1 cellular context compared by ENCODE assay signal in the genomic region with DNA sequence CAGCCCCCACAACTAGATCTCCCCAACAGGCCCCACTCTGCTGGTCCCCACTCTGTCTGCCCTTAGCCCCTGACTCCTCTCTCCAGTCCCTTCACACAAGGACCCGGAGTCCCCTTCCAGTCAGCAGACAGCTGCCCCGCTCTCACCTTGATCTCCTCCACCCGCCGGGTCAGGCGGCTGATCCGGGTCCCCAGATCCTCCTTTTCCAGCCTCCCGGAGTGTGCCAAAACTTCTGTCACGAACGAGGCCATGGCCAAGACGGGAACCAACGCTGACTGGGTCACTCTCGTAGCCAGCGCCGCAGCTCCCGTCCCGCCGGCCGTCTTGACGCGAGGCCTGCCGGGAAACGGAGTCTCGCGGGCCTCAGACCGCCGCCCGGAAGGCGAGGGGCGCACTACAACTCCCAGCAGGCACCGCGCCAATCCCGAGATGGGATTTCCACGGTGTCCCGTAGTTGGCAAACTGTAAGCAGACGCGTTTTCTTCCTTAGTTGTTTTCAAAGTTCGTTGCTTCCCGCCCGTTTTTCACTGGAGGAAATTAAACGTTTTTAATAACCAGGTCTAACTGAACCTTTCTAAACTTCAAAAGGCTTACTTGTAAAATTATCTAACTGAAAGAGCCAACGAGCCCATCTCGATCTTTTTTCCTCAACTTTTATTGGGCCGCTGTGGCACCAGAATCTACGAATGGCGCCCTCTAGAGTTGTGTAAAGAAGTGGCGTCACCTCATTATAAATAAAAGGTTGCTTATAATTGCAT.
TF ChIP-seq lines count a peak whose summit lies in the region.

A gene with protein sequence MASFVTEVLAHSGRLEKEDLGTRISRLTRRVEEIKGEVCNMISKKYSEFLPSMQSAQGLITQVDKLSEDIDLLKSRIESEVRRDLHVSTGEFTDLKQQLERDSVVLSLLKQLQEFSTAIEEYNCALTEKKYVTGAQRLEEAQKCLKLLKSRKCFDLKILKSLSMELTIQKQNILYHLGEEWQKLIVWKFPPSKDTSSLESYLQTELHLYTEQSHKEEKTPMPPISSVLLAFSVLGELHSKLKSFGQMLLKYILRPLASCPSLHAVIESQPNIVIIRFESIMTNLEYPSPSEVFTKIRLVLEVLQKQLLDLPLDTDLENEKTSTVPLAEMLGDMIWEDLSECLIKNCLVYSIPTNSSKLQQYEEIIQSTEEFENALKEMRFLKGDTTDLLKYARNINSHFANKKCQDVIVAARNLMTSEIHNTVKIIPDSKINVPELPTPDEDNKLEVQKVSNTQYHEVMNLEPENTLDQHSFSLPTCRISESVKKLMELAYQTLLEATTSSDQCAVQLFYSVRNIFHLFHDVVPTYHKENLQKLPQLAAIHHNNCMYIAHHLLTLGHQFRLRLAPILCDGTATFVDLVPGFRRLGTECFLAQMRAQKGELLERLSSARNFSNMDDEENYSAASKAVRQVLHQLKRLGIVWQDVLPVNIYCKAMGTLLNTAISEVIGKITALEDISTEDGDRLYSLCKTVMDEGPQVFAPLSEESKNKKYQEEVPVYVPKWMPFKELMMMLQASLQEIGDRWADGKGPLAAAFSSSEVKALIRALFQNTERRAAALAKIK (minus strand): TSS at position 277 of the 758 bp plus-strand sequence. CDS start 26 bp downstream, at position 251.

TF ChIP-seq in HepG2, 621 proteins besides CTCF, POLR2A, EP300 and RAD21 (continued from another document and continues in another):
- TF ChIP-seq ZUFSP (CRISPR knock-in tag; IDR thresholded peaks at IDR 0.05; ENCODE audit: borderline replicate concordance) (no peak), SRSF1 (optimal IDR thresholded peaks at IDR 0.05; ENCODE audit: low read depth, low read length) (no peak), ZFYVE20 (CRISPR knock-in tag; IDR thresholded peaks at IDR 0.05; ENCODE audit: borderline replicate concordance, low read depth) (no peak), SRY (CRISPR knock-in tag; IDR thresholded peaks at IDR 0.05) (peak; percentile 84), ZSCAN12 (CRISPR knock-in tag; IDR thresholded peaks at IDR 0.05) (no peak), ZFP62 (CRISPR knock-in tag; IDR thresholded peaks at IDR 0.05) (0 out of 2 replicates have a peak, but pooled peaks have one; percentile 78), DMAP1 (CRISPR knock-in tag; IDR thresholded peaks at IDR 0.05) (peak; percentile 44; the same call in 1 of the 2 replicates), HCFC1 (IDR thresholded peaks at IDR 0.05; ENCODE audit: low read depth, low read length) (peak; percentile 96), ZNF720 (CRISPR knock-in tag; IDR thresholded peaks at IDR 0.05) (no peak), TFAP4 (IDR thresholded peaks at IDR 0.05; ENCODE audit: borderline replicate concordance, low read depth) (peak; percentile 52; the same call in 1 of the 2 replicates), SIX4 (CRISPR knock-in tag; IDR thresholded peaks at IDR 0.05) (peak; percentile 46; the same call in 1 of the 2 replicates), SMYD3 (CRISPR knock-in tag; IDR thresholded peaks at IDR 0.05) (peak; percentile 84), USF2 (IDR thresholded peaks at IDR 0.05; ENCODE audit: low read depth, low read length) (no peak), USF2 (CRISPR knock-in tag; IDR thresholded peaks at IDR 0.05; ENCODE audit: borderline replicate concordance) (no peak; the same call in 1 of the 2 replicates), RNF2 (conservative IDR thresholded peaks at IDR 0.05; ENCODE audit: low read depth) (no peak), ZNF484 (CRISPR knock-in tag; IDR thresholded peaks at IDR 0.05; ENCODE audit: borderline replicate concordance, low read depth) (no peak), BATF2 (CRISPR knock-in tag; IDR thresholded peaks at IDR 0.05) (no peak), ZNF749 (CRISPR knock-in tag; IDR thresholded peaks at IDR 0.05; ENCODE audit: borderline replicate concordance) (no peak), ATF1 (CRISPR knock-in tag; IDR thresholded peaks at IDR 0.05) (peak; percentile 64; the same call in 1 of the 2 replicates), HNRNPLL (IDR thresholded peaks at IDR 0.05; ENCODE audit: low read depth, low read length, poor library complexity, severe bottlenecking) (peak; percentile 91), MNT (IDR thresholded peaks at IDR 0.05) (no peak), HMG20A (CRISPR knock-in tag; IDR thresholded peaks at IDR 0.05; ENCODE audit: borderline replicate concordance) (no peak), ZNF335 (CRISPR knock-in tag; IDR thresholded peaks at IDR 0.05) (no peak), ZNF772 (CRISPR knock-in tag; IDR thresholded peaks at IDR 0.05) (peak; percentile 26; the same call in 1 of the 2 replicates), ZNF724P (CRISPR knock-in tag; IDR thresholded peaks at IDR 0.05; ENCODE audit: borderline replicate concordance) (no peak)
- TF ChIP-seq, protein P1, sequence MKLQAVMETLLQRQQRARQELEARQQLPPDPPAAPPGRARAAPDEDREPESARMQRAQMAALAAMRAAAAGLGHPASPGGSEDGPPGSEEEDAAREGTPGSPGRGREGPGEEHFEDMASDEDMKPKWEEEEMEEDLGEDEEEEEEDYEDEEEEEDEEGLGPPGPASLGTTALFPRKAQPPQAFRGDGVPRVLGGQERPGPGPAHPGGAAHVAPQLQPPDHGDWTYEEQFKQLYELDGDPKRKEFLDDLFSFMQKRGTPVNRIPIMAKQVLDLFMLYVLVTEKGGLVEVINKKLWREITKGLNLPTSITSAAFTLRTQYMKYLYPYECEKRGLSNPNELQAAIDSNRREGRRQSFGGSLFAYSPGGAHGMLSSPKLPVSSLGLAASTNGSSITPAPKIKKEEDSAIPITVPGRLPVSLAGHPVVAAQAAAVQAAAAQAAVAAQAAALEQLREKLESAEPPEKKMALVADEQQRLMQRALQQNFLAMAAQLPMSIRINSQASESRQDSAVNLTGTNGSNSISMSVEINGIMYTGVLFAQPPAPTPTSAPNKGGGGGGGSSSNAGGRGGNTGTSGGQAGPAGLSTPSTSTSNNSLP (IDR thresholded peaks at IDR 0.05; ENCODE audit: low read depth, low read length) = peak; percentile 80
- TF ChIP-seq, protein P2, sequence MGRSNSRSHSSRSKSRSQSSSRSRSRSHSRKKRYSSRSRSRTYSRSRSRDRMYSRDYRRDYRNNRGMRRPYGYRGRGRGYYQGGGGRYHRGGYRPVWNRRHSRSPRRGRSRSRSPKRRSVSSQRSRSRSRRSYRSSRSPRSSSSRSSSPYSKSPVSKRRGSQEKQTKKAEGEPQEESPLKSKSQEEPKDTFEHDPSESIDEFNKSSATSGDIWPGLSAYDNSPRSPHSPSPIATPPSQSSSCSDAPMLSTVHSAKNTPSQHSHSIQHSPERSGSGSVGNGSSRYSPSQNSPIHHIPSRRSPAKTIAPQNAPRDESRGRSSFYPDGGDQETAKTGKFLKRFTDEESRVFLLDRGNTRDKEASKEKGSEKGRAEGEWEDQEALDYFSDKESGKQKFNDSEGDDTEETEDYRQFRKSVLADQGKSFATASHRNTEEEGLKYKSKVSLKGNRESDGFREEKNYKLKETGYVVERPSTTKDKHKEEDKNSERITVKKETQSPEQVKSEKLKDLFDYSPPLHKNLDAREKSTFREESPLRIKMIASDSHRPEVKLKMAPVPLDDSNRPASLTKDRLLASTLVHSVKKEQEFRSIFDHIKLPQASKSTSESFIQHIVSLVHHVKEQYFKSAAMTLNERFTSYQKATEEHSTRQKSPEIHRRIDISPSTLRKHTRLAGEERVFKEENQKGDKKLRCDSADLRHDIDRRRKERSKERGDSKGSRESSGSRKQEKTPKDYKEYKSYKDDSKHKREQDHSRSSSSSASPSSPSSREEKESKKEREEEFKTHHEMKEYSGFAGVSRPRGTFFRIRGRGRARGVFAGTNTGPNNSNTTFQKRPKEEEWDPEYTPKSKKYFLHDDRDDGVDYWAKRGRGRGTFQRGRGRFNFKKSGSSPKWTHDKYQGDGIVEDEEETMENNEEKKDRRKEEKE (IDR thresholded peaks at IDR 0.05) = no peak
- TF ChIP-seq, protein P3, sequence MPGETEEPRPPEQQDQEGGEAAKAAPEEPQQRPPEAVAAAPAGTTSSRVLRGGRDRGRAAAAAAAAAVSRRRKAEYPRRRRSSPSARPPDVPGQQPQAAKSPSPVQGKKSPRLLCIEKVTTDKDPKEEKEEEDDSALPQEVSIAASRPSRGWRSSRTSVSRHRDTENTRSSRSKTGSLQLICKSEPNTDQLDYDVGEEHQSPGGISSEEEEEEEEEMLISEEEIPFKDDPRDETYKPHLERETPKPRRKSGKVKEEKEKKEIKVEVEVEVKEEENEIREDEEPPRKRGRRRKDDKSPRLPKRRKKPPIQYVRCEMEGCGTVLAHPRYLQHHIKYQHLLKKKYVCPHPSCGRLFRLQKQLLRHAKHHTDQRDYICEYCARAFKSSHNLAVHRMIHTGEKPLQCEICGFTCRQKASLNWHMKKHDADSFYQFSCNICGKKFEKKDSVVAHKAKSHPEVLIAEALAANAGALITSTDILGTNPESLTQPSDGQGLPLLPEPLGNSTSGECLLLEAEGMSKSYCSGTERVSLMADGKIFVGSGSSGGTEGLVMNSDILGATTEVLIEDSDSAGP (CRISPR knock-in tag; IDR thresholded peaks at IDR 0.05; ENCODE audit: borderline replicate concordance) = peak; percentile 67; the same call in 1 of the 2 replicates
- TF ChIP-seq, protein P4, sequence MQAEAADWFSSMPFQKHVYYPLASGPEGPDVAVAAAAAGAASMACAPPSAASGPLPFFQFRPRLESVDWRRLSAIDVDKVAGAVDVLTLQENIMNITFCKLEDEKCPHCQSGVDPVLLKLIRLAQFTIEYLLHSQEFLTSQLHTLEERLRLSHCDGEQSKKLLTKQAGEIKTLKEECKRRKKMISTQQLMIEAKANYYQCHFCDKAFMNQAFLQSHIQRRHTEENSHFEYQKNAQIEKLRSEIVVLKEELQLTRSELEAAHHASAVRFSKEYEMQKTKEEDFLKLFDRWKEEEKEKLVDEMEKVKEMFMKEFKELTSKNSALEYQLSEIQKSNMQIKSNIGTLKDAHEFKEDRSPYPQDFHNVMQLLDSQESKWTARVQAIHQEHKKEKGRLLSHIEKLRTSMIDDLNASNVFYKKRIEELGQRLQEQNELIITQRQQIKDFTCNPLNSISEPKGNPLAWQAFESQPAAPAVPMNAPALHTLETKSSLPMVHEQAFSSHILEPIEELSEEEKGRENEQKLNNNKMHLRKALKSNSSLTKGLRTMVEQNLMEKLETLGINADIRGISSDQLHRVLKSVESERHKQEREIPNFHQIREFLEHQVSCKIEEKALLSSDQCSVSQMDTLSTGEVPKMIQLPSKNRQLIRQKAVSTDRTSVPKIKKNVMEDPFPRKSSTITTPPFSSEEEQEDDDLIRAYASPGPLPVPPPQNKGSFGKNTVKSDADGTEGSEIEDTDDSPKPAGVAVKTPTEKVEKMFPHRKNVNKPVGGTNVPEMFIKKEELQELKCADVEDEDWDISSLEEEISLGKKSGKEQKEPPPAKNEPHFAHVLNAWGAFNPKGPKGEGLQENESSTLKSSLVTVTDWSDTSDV (CRISPR knock-in tag; IDR thresholded peaks at IDR 0.05) = no peak; the same call in 1 of the 2 replicates
- TF ChIP-seq, protein P5, sequence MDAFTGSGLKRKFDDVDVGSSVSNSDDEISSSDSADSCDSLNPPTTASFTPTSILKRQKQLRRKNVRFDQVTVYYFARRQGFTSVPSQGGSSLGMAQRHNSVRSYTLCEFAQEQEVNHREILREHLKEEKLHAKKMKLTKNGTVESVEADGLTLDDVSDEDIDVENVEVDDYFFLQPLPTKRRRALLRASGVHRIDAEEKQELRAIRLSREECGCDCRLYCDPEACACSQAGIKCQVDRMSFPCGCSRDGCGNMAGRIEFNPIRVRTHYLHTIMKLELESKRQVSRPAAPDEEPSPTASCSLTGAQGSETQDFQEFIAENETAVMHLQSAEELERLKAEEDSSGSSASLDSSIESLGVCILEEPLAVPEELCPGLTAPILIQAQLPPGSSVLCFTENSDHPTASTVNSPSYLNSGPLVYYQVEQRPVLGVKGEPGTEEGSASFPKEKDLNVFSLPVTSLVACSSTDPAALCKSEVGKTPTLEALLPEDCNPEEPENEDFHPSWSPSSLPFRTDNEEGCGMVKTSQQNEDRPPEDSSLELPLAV (CRISPR knock-in tag; conservative IDR thresholded peaks at IDR 0.05; ENCODE audit: low read depth) = no peak
